ENCODE assay signal across 7 cellular contexts in genomic region chrX:84856791-84857190, GRCh38.
DNase-seq lines count a peak whose midpoint lies in the region; ATAC-seq, FAIRE-seq and TF ChIP-seq lines count a peak whose summit lies in the region.
"Not testable (repeated sequence)": the region's sequence is repeated elsewhere in the genome, so short reads cannot be mapped to it uniquely, and the experiment has no call there.

No MANE protein-coding gene starts in this region.

- not testable (repeated sequence) for H4K12ac ChIP-seq in trophoblast cell (ENCODE audit: low read depth, low read length)

- H3K9ac ChIP-seq in kidney (ENCODE audit: low read length in 2 of 2); mesendoderm (ENCODE audit: low read length); trophoblast cell (ENCODE audit: low read length): not testable (repeated sequence)

- intact Hi-C loops in ascending aorta (cut with DNase I); kidney (cut with DNase I); tibial artery (cut with DNase I; ENCODE audit: low total_unique reads): not testable (repeated sequence)

- H3K4me1 ChIP-seq in ascending aorta; kidney (ENCODE audit: control insufficient read depth in 1 of 2, insufficient read depth in 1 of 2, low read depth in 1 of 2, low read length in 2 of 2); mesendoderm (ENCODE audit: control insufficient read depth, low read depth, low read length); trophoblast cell (ENCODE audit: control insufficient read depth in 1 of 2, insufficient read depth in 2 of 2, low read length in 2 of 2); thoracic aorta (ENCODE audit: control insufficient read depth in 1 of 2, low read depth in 2 of 2); tibial artery: not testable (repeated sequence)

- not testable (repeated sequence) for ATAC-seq in thoracic aorta (ENCODE audit: insufficient number of reproducible peaks, low FRiP score, low read depth)

- not testable (repeated sequence) for H4K5ac ChIP-seq in mesendoderm (ENCODE audit: low read length)

- not testable (repeated sequence) for H3K79me1 ChIP-seq in mesendoderm (ENCODE audit: low read length); trophoblast cell (ENCODE audit: low read length)

- not testable (repeated sequence) for H3K27me3 ChIP-seq in ascending aorta; mesendoderm (ENCODE audit: insufficient read depth, low read length, poor library complexity); trophoblast cell (ENCODE audit: insufficient read depth, low read length); thoracic aorta (replicated peaks; ENCODE audit: insufficient read depth); tibial artery

- H3K18ac ChIP-seq in mesendoderm (ENCODE audit: low read length); trophoblast cell (ENCODE audit: low read length): not testable (repeated sequence)

- H3K27ac ChIP-seq in ascending aorta, result peak overlapping the region; percentile 48 to 63
- not testable (repeated sequence) for H3K27ac ChIP-seq in kidney (ENCODE audit: low read depth in 2 of 2, low read length in 2 of 2); mesendoderm (ENCODE audit: low read depth, low read length); trophoblast cell (ENCODE audit: low read depth, low read length)
- peak overlapping the region; percentile 30 to 50 for H3K27ac ChIP-seq in thoracic aorta
- peak overlapping the region; percentile 41 to 55 for H3K27ac ChIP-seq in tibial artery

- not testable (repeated sequence) for H2BK5ac ChIP-seq in mesendoderm (ENCODE audit: low read length); trophoblast cell (ENCODE audit: low read depth, low read length, poor library complexity)

- not testable (repeated sequence) for H3K36me3 ChIP-seq in ascending aorta; kidney (ENCODE audit: control insufficient read depth in 1 of 2, insufficient read depth in 2 of 2, low read length in 2 of 2); mesendoderm (ENCODE audit: control insufficient read depth, insufficient read depth, low read length); trophoblast cell (ENCODE audit: control insufficient read depth in 1 of 2, insufficient read depth in 2 of 2, low read length in 2 of 2); thoracic aorta; tibial artery

- not testable (repeated sequence) for H2AFZ ChIP-seq in trophoblast cell (ENCODE audit: insufficient read depth, low read length, poor library complexity)

- not testable (repeated sequence) for H3K79me2 ChIP-seq in mesendoderm (ENCODE audit: control insufficient read depth, insufficient read depth, low read length); trophoblast cell (ENCODE audit: control insufficient read depth, insufficient read depth, low read length, poor library complexity)

- H3K14ac ChIP-seq in trophoblast cell (ENCODE audit: low read length), result not testable (repeated sequence)

- not testable (repeated sequence) for H3K23ac ChIP-seq in mesendoderm (ENCODE audit: low read length); trophoblast cell (ENCODE audit: low read length)

- H3K9me3 ChIP-seq in ascending aorta; kidney (ENCODE audit: control insufficient read depth in 1 of 2, low read length in 2 of 2); trophoblast cell (ENCODE audit: insufficient read depth, low read depth, low read length); thoracic aorta; tibial artery: not testable (repeated sequence)

- H2BK15ac ChIP-seq in mesendoderm (replicated peaks; ENCODE audit: low read depth), result not testable (repeated sequence)

- not testable (repeated sequence) for H2AK5ac ChIP-seq in mesendoderm (ENCODE audit: low read length); trophoblast cell (ENCODE audit: low read length)

- H3K4me2 ChIP-seq in mesendoderm (ENCODE audit: low read length); trophoblast cell (ENCODE audit: low read length): not testable (repeated sequence)

- H4K8ac ChIP-seq in mesendoderm (ENCODE audit: low read depth, low read length); trophoblast cell (ENCODE audit: low read depth, low read length): not testable (repeated sequence)

- FAIRE-seq in kidney (lab: Jason Lieb, UNC), result not testable (repeated sequence)

- peak; percentile 14 for DNase-seq in activated gamma-delta T cell (lab: John Stamatoyannopoulos, UW)
- not testable (repeated sequence) for DNase-seq in ascending aorta (ENCODE audit: low spot score in 2 of 2); mesendoderm; trophoblast cell; thoracic aorta (ENCODE audit: low spot score); tibial artery
- peak; percentile 77 for DNase-seq in kidney

- not testable (repeated sequence) for TF ChIP-seq CTCF in ascending aorta (IDR thresholded peaks at IDR 0.05); kidney (IDR thresholded peaks at IDR 0.05; ENCODE audit: borderline replicate concordance, extremely low read depth, insufficient read depth); thoracic aorta (IDR thresholded peaks at IDR 0.05); tibial artery (IDR thresholded peaks at IDR 0.05)

- not testable (repeated sequence) for H2BK12ac ChIP-seq in trophoblast cell (ENCODE audit: low read length)

- no CpG with 5 or more reads among the region's 20 CpGs for WGBS in mesendoderm (ENCODE audit: extremely low coverage, insufficient coverage, low lambda C conversion rate)
- WGBS in trophoblast cell (ENCODE audit: extremely low coverage, insufficient coverage, insufficient read length), result no CpG with 5 or more reads among the region's 20 CpGs

- H4K91ac ChIP-seq in trophoblast cell (ENCODE audit: low read depth, low read length), result peak overlapping the region; percentile 2

- H3K56ac ChIP-seq in mesendoderm (ENCODE audit: low read length), result not testable (repeated sequence)

- H3K4me3 ChIP-seq in ascending aorta; kidney (ENCODE audit: low read length in 2 of 2); mesendoderm (ENCODE audit: low read length); trophoblast cell (ENCODE audit: low read depth, low read length); thoracic aorta; tibial artery: not testable (repeated sequence)

- H2BK120ac ChIP-seq in mesendoderm (ENCODE audit: low read depth, low read length); trophoblast cell (ENCODE audit: insufficient read depth, low read length, poor library complexity): not testable (repeated sequence)

- H3K4ac ChIP-seq in mesendoderm (ENCODE audit: low read depth, low read length), result peak overlapping the region; percentile 16
- not testable (repeated sequence) for H3K4ac ChIP-seq in trophoblast cell (ENCODE audit: low read depth, low read length)
